In genomic region chr14:54564071-54564798, GRCh38 we compare ENCODE assay signal across 8 cellular contexts. TPM values are rescaled to one million over a fixed set of nuclear protein-coding genes. Genes with fewer than 3 reads are reported as not detected.
DNase-seq lines count a peak whose midpoint lies in the region; ATAC-seq and TF ChIP-seq lines count a peak whose summit lies in the region.

No MANE protein-coding gene starts in this region.

- no peaks in the 10 kb centered on the region for H3K36me3 ChIP-seq in muscle layer of colon (ENCODE audit: insufficient read depth, low read length)

- no peaks in the 10 kb centered on the region for H3K9me3 ChIP-seq in muscle layer of colon (ENCODE audit: low read length)

- H3K36me3 Mint-ChIP-seq in dendritic cell treated with granulocyte-macrophage colony-stimulating factor and Interleukin-4, amounts not matched to agents 40 ng/mL and 50 ng/mL, for 4 days (ENCODE audit: low read depth): no peaks in the 10 kb centered on the region

- H3K9me3 Mint-ChIP-seq in dendritic cell treated with granulocyte-macrophage colony-stimulating factor and Interleukin-4, amounts not matched to agents 40 ng/mL and 50 ng/mL, for 4 days: no peaks in the 10 kb centered on the region

- DNase-seq in Caki2 (ENCODE audit: low read depth) (peak; percentile 64), HEK293T (ENCODE audit: extremely low spot score) (no peak), OCI-M1 (lab: John Stamatoyannopoulos, UW) (peak; percentile 57), NCI-H1048 (lab: John Stamatoyannopoulos, UW) (no peak), ecto neural progenitor cell (ENCODE audit: low spot score) (no peak)

- peak overlapping the region; percentile 99 for H3K27ac ChIP-seq in muscle layer of colon (ENCODE audit: low read depth, low read length)

- CTCF ChIA-PET in HEK293T (lab: Yijun Ruan, JAX): interaction anchor here (0.7 to 2.3 kb wide), 12 partner anchors 36 to 1773 kb away, joined by 3 to 30 read pairs (median 3); partner anchors contain the start of gene GNPNAT1

- no peak for ATAC-seq in GM18861 (IDR thresholded peaks at IDR 0.05; ENCODE audit: unreplicated experiment)

- POLR2A ChIA-PET in HEK293T (lab: Yijun Ruan, JAX): interaction anchor here (1.1 to 1.3 kb wide), 3 partner anchors 55 to 197 kb away, joined by 4 to 7 read pairs (median 4); partner anchors contain the start of gene CGRRF1

- H3K4me1 Mint-ChIP-seq in dendritic cell treated with granulocyte-macrophage colony-stimulating factor and Interleukin-4, amounts not matched to agents 40 ng/mL and 50 ng/mL, for 4 days (ENCODE audit: low read depth): peaks cover 19% of the 10 kb centered on the region

- H3K4me1 ChIP-seq in muscle layer of colon (ENCODE audit: insufficient read depth, low read length): peaks cover 15% of the 10 kb centered on the region

- peaks cover 45% of the 10 kb centered on the region for H3K27me3 Mint-ChIP-seq in dendritic cell treated with granulocyte-macrophage colony-stimulating factor and Interleukin-4, amounts not matched to agents 40 ng/mL and 50 ng/mL, for 4 days

- intact Hi-C loops in dendritic cell treated with granulocyte-macrophage colony-stimulating factor and Interleukin-4, amounts not matched to agents 40 ng/mL and 50 ng/mL, for 4 days (cut with micrococcal nuclease): loop anchor here (1.0 to 5.0 kb wide), 5 partner anchors 127 to 417 kb away; no protein-coding TSS in a partner anchor

- in situ Hi-C loops in Caki2 (cut with HindIII; ENCODE audit: low pct_unique_long_range_greater_than_20kb, low sequenced_read_pairs): no loop called here

- peak overlapping the region; percentile 9 for H3K4me3 Mint-ChIP-seq in dendritic cell treated with granulocyte-macrophage colony-stimulating factor and Interleukin-4, amounts not matched to agents 40 ng/mL and 50 ng/mL, for 4 days

- H3K27ac Mint-ChIP-seq in dendritic cell treated with granulocyte-macrophage colony-stimulating factor and Interleukin-4, amounts not matched to agents 40 ng/mL and 50 ng/mL, for 4 days: no peak overlapping the region

- peak overlapping the region; percentile 89 for H3K9ac ChIP-seq in muscle layer of colon (ENCODE audit: low read length)

- no peaks in the 10 kb centered on the region for H3K27me3 ChIP-seq in muscle layer of colon (ENCODE audit: control insufficient read depth in 1 of 2, insufficient read depth in 2 of 2, low read length in 2 of 2)

- peak overlapping the region; percentile 66 to 73 for H3K4me3 ChIP-seq in muscle layer of colon (ENCODE audit: low read depth in 1 of 2, low read length in 2 of 2)

TF ChIP-seq in HEK293T, 16 proteins besides CTCF, POLR2A, EP300 and RAD21:
- TF ChIP-seq ZNF384 (IDR thresholded peaks at IDR 0.05) (peak; percentile 95), PKNOX1 (IDR thresholded peaks at IDR 0.05) (peak; percentile 90), SP1 (IDR thresholded peaks at IDR 0.05) (no peak)
TF ChIP-seq in HEK293T: peak in this region for 2.

RNA-seq across cellular contexts. Expression of gene SAMD4A, which starts 2.7 kb away (rescaled TPM):
- 2.9 and 5.6 TPM in 2 replicates for total RNA-seq in Caki2 (2014; rRNA removed; shearing (Covaris generic); ENCODE audit: low replicate concordance)

RNA-seq across cellular contexts. Expression of gene CGRRF1, which starts 54.5 kb away (rescaled TPM):
- 9.9 and 13.5 TPM in 2 replicates for total RNA-seq in Caki2 (2014; rRNA removed; shearing (Covaris generic); ENCODE audit: low replicate concordance)

Comparison
In these comparisons a context has a peak if more than half of its experiments do, and no peak if none do; other contexts are left out.
1. DNase-seq: peak in Caki2 (single experiment) and OCI-M1 (single experiment); none in HEK293T (single experiment), NCI-H1048 (single experiment) and ecto neural progenitor cell (single experiment).